In genomic region chr6:170152989-170153388, GRCh38 we compare ENCODE assay signal across 9 cellular contexts.
DNase-seq lines count a peak whose midpoint lies in the region; ATAC-seq and TF ChIP-seq lines count a peak whose summit lies in the region.
"Had no signal": no experiment of that assay in that cellular context is flagged by ENCODE, and none has a peak within 500 bp of the region (broad histone marks: within the 10 kb centered on the region; RNA-seq: fewer than 3 reads in every experiment).

No MANE protein-coding gene starts in this region.

- no peaks in the 10 kb centered on the region for H3K9me3 Mint-ChIP-seq in stimulated activated naive CD8-positive, alpha-beta T cell treated with anti-CD3 and anti-CD28 coated beads, Interleukin-15, amount 100 ng/mL, for 72 hours

- H3K27me3 Mint-ChIP-seq in stimulated activated naive CD8-positive, alpha-beta T cell treated with anti-CD3 and anti-CD28 coated beads, Interleukin-15, amount 100 ng/mL, for 72 hours: peaks cover 39% of the 10 kb centered on the region

- H3K4me3 Mint-ChIP-seq in stimulated activated naive CD8-positive, alpha-beta T cell treated with anti-CD3 and anti-CD28 coated beads, Interleukin-15, amount 100 ng/mL, for 72 hours: no peak overlapping the region

- ATAC-seq in stimulated activated naive CD8-positive, alpha-beta T cell treated with anti-CD3 and anti-CD28 coated beads, Interleukin-15, Interleukin-2, amounts not matched to agents 100 U/mL and 50 U/mL, for 24 hours: no peak
- ATAC-seq in stimulated activated naive CD8-positive, alpha-beta T cell treated with anti-CD3 and anti-CD28 coated beads, Interleukin-15, amount 100 ng/mL, for 72 hours: no peak
- ATAC-seq in HG02870 (IDR thresholded peaks at IDR 0.05; ENCODE audit: unreplicated experiment): no peak
- ATAC-seq in HG02763 (IDR thresholded peaks at IDR 0.05; ENCODE audit: unreplicated experiment): no peak

- peak; percentile 27 for DNase-seq in stimulated activated naive CD8-positive, alpha-beta T cell treated with anti-CD3 and anti-CD28 coated beads, Interleukin-15, Interleukin-2, amounts not matched to agents 100 U/mL and 50 U/mL, for 24 hours
- DNase-seq in stimulated activated naive CD8-positive, alpha-beta T cell treated with anti-CD3 and anti-CD28 coated beads, Interleukin-15, amount 100 ng/mL, for 72 hours: no peak
- DNase-seq in iris pigment epithelial cell (ENCODE audit: low read depth): peak; percentile 54
- no peak for DNase-seq in NAMALWA (ENCODE audit: low spot score)
- no peak for DNase-seq in CD1c-positive myeloid dendritic cell (ENCODE audit: extremely low spot score)
- DNase-seq: CD4-positive, alpha-beta memory T cell had no signal

- no peak overlapping the region for H3K27ac Mint-ChIP-seq in stimulated activated naive CD8-positive, alpha-beta T cell treated with anti-CD3 and anti-CD28 coated beads, Interleukin-15, amount 100 ng/mL, for 72 hours
- H3K27ac Mint-ChIP-seq: CD4-positive, alpha-beta memory T cell had no signal

- H3K27ac ChIP-seq in VCaP: peak overlapping the region; percentile 14; the same call in 1 of the 2 replicates

- no peak for TF ChIP-seq CTCF in VCaP (conservative IDR thresholded peaks at IDR 0.05)

- H3K4me1 Mint-ChIP-seq in stimulated activated naive CD8-positive, alpha-beta T cell treated with anti-CD3 and anti-CD28 coated beads, Interleukin-15, amount 100 ng/mL, for 72 hours: peaks cover 61% of the 10 kb centered on the region

Comparison
In these comparisons a context has a peak if more than half of its experiments do, and no peak if none do; other contexts are left out.
1. DNase-seq: peak in stimulated activated naive CD8-positive, alpha-beta T cell treated with anti-CD3 and anti-CD28 coated beads, Interleukin-15, Interleukin-2, amounts not matched to agents 100 U/mL and 50 U/mL, for 24 hours (single experiment) and iris pigment epithelial cell (single experiment); none in stimulated activated naive CD8-positive, alpha-beta T cell treated with anti-CD3 and anti-CD28 coated beads, Interleukin-15, amount 100 ng/mL, for 72 hours (0 of 2), NAMALWA (single experiment) and CD1c-positive myeloid dendritic cell (single experiment).